Comparison of ENCODE assay signal across 1 cellular context in the genomic region with DNA sequence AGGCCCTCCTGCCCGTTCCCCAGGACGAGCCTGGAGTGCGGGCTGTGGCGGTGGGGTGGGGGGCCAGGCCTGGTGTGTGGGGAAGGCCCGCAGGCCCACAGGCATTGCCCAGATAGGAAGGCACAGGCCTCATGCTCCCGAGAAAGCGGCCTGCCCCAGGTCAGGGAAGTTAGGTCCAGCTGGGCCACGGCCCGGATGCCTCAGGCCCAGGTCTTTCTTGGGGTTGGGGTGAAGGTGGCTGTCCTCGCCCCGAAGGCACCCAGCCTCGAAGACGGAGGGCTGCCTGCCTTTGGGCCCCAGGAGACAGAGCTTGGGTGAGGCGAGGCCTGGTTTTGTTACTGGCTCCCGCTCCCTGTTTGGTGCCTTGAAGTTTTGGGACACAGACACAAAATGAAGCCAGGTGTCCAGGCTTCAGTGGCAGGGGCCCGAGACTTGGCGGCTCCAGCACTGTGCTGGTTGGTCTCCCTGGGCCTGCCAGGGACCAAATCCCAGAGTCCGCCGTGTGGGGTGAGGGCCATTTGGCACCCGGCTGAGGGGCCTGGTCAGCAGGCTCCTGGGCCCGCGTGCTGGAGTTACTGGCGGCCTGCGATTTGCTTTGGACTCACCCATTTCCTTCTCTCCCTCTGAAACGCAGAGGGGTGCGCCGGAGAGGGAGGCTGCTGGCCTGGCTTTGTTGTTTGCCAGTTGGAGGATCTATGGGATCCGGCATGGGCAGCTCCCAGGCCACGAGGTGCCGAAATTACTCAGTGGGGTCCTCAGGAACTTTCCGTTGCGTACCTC.
A peak's percentile ranks its signal among the peaks of the same experiment; 100 is the strongest.
TF ChIP-seq lines count a peak whose summit lies in the region.

No MANE protein-coding gene starts in this region.

TF ChIP-seq in HepG2, 621 proteins besides CTCF, POLR2A, EP300 and RAD21 (continued from another document):
- TF ChIP-seq, protein P1, sequence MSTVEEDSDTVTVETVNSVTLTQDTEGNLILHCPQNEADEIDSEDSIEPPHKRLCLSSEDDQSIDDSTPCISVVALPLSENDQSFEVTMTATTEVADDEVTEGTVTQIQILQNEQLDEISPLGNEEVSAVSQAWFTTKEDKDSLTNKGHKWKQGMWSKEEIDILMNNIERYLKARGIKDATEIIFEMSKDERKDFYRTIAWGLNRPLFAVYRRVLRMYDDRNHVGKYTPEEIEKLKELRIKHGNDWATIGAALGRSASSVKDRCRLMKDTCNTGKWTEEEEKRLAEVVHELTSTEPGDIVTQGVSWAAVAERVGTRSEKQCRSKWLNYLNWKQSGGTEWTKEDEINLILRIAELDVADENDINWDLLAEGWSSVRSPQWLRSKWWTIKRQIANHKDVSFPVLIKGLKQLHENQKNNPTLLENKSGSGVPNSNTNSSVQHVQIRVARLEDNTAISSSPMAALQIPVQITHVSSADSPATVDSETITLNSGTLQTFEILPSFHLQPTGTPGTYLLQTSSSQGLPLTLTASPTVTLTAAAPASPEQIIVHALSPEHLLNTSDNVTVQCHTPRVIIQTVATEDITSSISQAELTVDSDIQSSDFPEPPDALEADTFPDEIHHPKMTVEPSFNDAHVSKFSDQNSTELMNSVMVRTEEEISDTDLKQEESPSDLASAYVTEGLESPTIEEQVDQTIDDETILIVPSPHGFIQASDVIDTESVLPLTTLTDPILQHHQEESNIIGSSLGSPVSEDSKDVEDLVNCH (CRISPR knock-in tag; IDR thresholded peaks at IDR 0.05), result no peak
- TF ChIP-seq, protein P2, sequence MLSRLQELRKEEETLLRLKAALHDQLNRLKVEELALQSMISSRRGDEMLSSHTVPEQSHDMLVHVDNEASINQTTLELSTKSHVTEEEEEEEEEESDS (CRISPR knock-in tag; IDR thresholded peaks at IDR 0.05; ENCODE audit: borderline replicate concordance), result no peak
- TF ChIP-seq ZNF354B (CRISPR knock-in tag; IDR thresholded peaks at IDR 0.05) (no peak), SIX4 (CRISPR knock-in tag; IDR thresholded peaks at IDR 0.05) (no peak), ZFX (CRISPR knock-in tag; IDR thresholded peaks at IDR 0.05; ENCODE audit: low read depth) (no peak; the same call in none of the 2 replicates), KDM5A (IDR thresholded peaks at IDR 0.05; ENCODE audit: borderline replicate concordance, low read length) (no peak), IKZF4 (CRISPR knock-in tag; IDR thresholded peaks at IDR 0.05; ENCODE audit: borderline replicate concordance, low read depth, not compliant biosample characterization) (no peak), HHEX (CRISPR knock-in tag; IDR thresholded peaks at IDR 0.05) (no peak), KAT8 (CRISPR knock-in tag; IDR thresholded peaks at IDR 0.05) (no peak), ZNF605 (CRISPR knock-in tag; IDR thresholded peaks at IDR 0.05) (peak; percentile 47; the same call in 1 of the 2 replicates)
- TF ChIP-seq, protein P3, sequence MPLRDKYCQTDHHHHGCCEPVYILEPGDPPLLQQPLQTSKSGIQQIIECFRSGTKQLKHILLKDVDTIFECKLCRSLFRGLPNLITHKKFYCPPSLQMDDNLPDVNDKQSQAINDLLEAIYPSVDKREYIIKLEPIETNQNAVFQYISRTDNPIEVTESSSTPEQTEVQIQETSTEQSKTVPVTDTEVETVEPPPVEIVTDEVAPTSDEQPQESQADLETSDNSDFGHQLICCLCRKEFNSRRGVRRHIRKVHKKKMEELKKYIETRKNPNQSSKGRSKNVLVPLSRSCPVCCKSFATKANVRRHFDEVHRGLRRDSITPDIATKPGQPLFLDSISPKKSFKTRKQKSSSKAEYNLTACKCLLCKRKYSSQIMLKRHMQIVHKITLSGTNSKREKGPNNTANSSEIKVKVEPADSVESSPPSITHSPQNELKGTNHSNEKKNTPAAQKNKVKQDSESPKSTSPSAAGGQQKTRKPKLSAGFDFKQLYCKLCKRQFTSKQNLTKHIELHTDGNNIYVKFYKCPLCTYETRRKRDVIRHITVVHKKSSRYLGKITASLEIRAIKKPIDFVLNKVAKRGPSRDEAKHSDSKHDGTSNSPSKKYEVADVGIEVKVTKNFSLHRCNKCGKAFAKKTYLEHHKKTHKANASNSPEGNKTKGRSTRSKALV (CRISPR knock-in tag; IDR thresholded peaks at IDR 0.05), result 0 out of 2 replicates have a peak, but pooled peaks have one; percentile 46
TF ChIP-seq in HepG2: peak in this region for 43.
